Comparison of ENCODE assay signal across 23 cellular contexts in the genomic region with DNA sequence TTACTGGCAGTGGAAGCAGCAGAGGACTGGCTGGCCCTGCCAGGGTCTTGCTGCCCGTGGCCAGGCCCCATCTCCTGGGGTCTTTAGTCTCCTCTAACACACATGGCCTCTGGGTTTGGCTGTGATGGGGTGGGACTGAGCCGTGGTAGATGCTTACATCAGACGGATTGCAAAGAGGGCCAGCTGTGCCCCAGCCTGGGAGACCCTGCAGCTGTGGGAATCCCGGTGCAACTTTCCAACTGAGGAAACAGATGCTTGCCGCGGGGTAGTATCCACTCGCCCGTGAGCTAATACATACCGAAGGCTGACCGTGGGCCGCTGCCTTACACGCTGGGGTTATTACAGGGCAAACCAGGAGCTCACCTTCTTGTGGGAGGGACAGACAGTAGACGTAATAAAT. TPM values are rescaled to one million over a fixed set of nuclear protein-coding genes. Genes with fewer than 3 reads are reported as not detected.
A peak's percentile ranks its signal among the peaks of the same experiment; 100 is the strongest.
DNase-seq lines count a peak whose midpoint lies in the region; ATAC-seq and TF ChIP-seq lines count a peak whose summit lies in the region.
"Had no signal": no experiment of that assay in that cellular context is flagged by ENCODE, and none has a peak within 500 bp of the region (broad histone marks: within the 10 kb centered on the region; RNA-seq: fewer than 3 reads in every experiment).

No MANE protein-coding gene starts in this region.

- no peak for ATAC-seq in stimulated activated naive CD8-positive, alpha-beta T cell treated with anti-CD3 and anti-CD28 coated beads, Interleukin-15, amount 100 ng/mL, for 72 hours
- ATAC-seq in stimulated activated naive CD8-positive, alpha-beta T cell treated with anti-CD3 and anti-CD28 coated beads, Interleukin-15, Interleukin-2, amounts not matched to agents 100 U/mL and 50 U/mL, for 24 hours: no peak
- no peak for ATAC-seq in WTC11
- ATAC-seq in HG03432 (IDR thresholded peaks at IDR 0.05; ENCODE audit: unreplicated experiment): no peak
- ATAC-seq in stimulated activated memory B cell treated with anti-CD40 and anti-IgM and Interleukin-4, amounts not matched to agents 10 μg/mL and 1 μg/mL and 100 μg/mL, for 72 hours: no peak
- ATAC-seq: GM12878, GM23338, HCT116 had no signal

- no peak for DNase-seq in stimulated activated naive CD8-positive, alpha-beta T cell treated with anti-CD3 and anti-CD28 coated beads, Interleukin-15, amount 100 ng/mL, for 72 hours
- no peak for DNase-seq in stimulated activated naive CD8-positive, alpha-beta T cell treated with anti-CD3 and anti-CD28 coated beads, Interleukin-15, Interleukin-2, amounts not matched to agents 100 U/mL and 50 U/mL, for 24 hours
- DNase-seq in WTC11 (ENCODE audit: low spot score) (no peak), osteoblast (ENCODE audit: insufficient read length, low spot score, missing footprints) (peak; percentile 11), C1 segment of cervical spinal cord (lab: John Stamatoyannopoulos, UW) (no peak)
- DNase-seq: 8988T; ACHN; AML-193; BE2C; CD4-positive, alpha-beta T cell; DMS 273 treated with DMSO at 0.1 percent for 48 hours; DMS79; EL; GDM1; H9 had no signal

- H3K36me3 ChIP-seq in osteoblast (ENCODE audit: insufficient read depth, low read length): no peaks in the 10 kb centered on the region
- H3K36me3 ChIP-seq: BE2C had no signal

- peaks cover 4% of the 10 kb centered on the region for H4K20me1 ChIP-seq in osteoblast (ENCODE audit: insufficient read depth, low read length)

- no peaks in the 10 kb centered on the region for H3K9me3 Mint-ChIP-seq in stimulated activated naive CD8-positive, alpha-beta T cell treated with anti-CD3 and anti-CD28 coated beads, Interleukin-15, amount 100 ng/mL, for 72 hours
- no peaks in the 10 kb centered on the region for H3K9me3 Mint-ChIP-seq in WTC11
- no peaks in the 10 kb centered on the region for H3K9me3 Mint-ChIP-seq in stimulated activated memory B cell treated with anti-CD40 and anti-IgM and Interleukin-4, amounts not matched to agents 10 μg/mL and 1 μg/mL and 100 μg/mL, for 72 hours
- H3K9me3 Mint-ChIP-seq: CD4-positive, alpha-beta T cell; CD8-positive, alpha-beta memory T cell; GM23338; H9 had no signal

- no peak overlapping the region for H3K4me2 ChIP-seq in osteoblast (ENCODE audit: insufficient read depth, low read length)
- H3K4me2 ChIP-seq: A549, GM23338 had no signal

- TF ChIP-seq CTCF in WTC11 (IDR thresholded peaks at IDR 0.05) (no peak), osteoblast (IDR thresholded peaks at IDR 0.05; ENCODE audit: extremely low read depth, low read depth, low read length) (no peak)

- H3K4me3 ChIP-seq in osteoblast (ENCODE audit: insufficient read depth, low read length): no peak overlapping the region
- H3K4me3 ChIP-seq: A549, GM12878, GM23338 had no signal

- H3K27ac Mint-ChIP-seq in stimulated activated naive CD8-positive, alpha-beta T cell treated with anti-CD3 and anti-CD28 coated beads, Interleukin-15, amount 100 ng/mL, for 72 hours: peak overlapping the region; percentile 27 to 80
- peak overlapping the region; percentile 54; the same call in 1 of the 2 replicates for H3K27ac Mint-ChIP-seq in WTC11
- H3K27ac Mint-ChIP-seq in stimulated activated memory B cell treated with anti-CD40 and anti-IgM and Interleukin-4, amounts not matched to agents 10 μg/mL and 1 μg/mL and 100 μg/mL, for 72 hours: no peak overlapping the region
- H3K27ac Mint-ChIP-seq: CD4-positive, alpha-beta T cell; CD8-positive, alpha-beta memory T cell; GM23338; H9 had no signal

- no peak overlapping the region for H2AFZ ChIP-seq in osteoblast (ENCODE audit: low read length)
- H2AFZ ChIP-seq: GM23338 had no signal

- H3K79me2 ChIP-seq in osteoblast (ENCODE audit: insufficient read depth, low read length): no peaks in the 10 kb centered on the region

- H3K9me3 ChIP-seq in osteoblast (ENCODE audit: low read depth, low read length): no peaks in the 10 kb centered on the region
- H3K9me3 ChIP-seq: A549, BE2C had no signal

- no peak overlapping the region for H3K4me3 Mint-ChIP-seq in stimulated activated naive CD8-positive, alpha-beta T cell treated with anti-CD3 and anti-CD28 coated beads, Interleukin-15, amount 100 ng/mL, for 72 hours
- no peak overlapping the region for H3K4me3 Mint-ChIP-seq in WTC11
- no peak overlapping the region for H3K4me3 Mint-ChIP-seq in stimulated activated memory B cell treated with anti-CD40 and anti-IgM and Interleukin-4, amounts not matched to agents 10 μg/mL and 1 μg/mL and 100 μg/mL, for 72 hours
- H3K4me3 Mint-ChIP-seq: CD14-positive monocyte; CD4-positive, alpha-beta T cell; GM23338; H9 had no signal

- no peaks in the 10 kb centered on the region for H3K27me3 ChIP-seq in osteoblast (ENCODE audit: insufficient read depth, low read length)
- H3K27me3 ChIP-seq: BE2C had no signal

- H3K27me3 Mint-ChIP-seq in stimulated activated naive CD8-positive, alpha-beta T cell treated with anti-CD3 and anti-CD28 coated beads, Interleukin-15, amount 100 ng/mL, for 72 hours: no peaks in the 10 kb centered on the region
- H3K27me3 Mint-ChIP-seq in WTC11 (ENCODE audit: low read depth): no peaks in the 10 kb centered on the region; the same call in 1 of the 2 replicates
- peaks cover 6% of the 10 kb centered on the region for H3K27me3 Mint-ChIP-seq in stimulated activated memory B cell treated with anti-CD40 and anti-IgM and Interleukin-4, amounts not matched to agents 10 μg/mL and 1 μg/mL and 100 μg/mL, for 72 hours
- H3K27me3 Mint-ChIP-seq: CD4-positive, alpha-beta T cell; CD8-positive, alpha-beta memory T cell had no signal

- no peaks in the 10 kb centered on the region for H3K4me1 Mint-ChIP-seq in stimulated activated naive CD8-positive, alpha-beta T cell treated with anti-CD3 and anti-CD28 coated beads, Interleukin-15, amount 100 ng/mL, for 72 hours
- peaks cover 11% of the 10 kb centered on the region for H3K4me1 Mint-ChIP-seq in WTC11
- peaks cover 8% of the 10 kb centered on the region for H3K4me1 Mint-ChIP-seq in stimulated activated memory B cell treated with anti-CD40 and anti-IgM and Interleukin-4, amounts not matched to agents 10 μg/mL and 1 μg/mL and 100 μg/mL, for 72 hours
- H3K4me1 Mint-ChIP-seq: CD14-positive monocyte; CD8-positive, alpha-beta memory T cell had no signal

- no peak overlapping the region for H3K27ac ChIP-seq in osteoblast (ENCODE audit: low read depth, low read length)
- H3K27ac ChIP-seq: A549 had no signal

- H3K36me3 Mint-ChIP-seq in WTC11: no peaks in the 10 kb centered on the region
- no peaks in the 10 kb centered on the region for H3K36me3 Mint-ChIP-seq in stimulated activated memory B cell treated with anti-CD40 and anti-IgM and Interleukin-4, amounts not matched to agents 10 μg/mL and 1 μg/mL and 100 μg/mL, for 72 hours
- H3K36me3 Mint-ChIP-seq: CD8-positive, alpha-beta memory T cell had no signal

- POLR2A ChIA-PET in WTC11 (lab: Charles Lee): no interaction called here

- CTCF ChIA-PET in WTC11 (lab: Charles Lee): interaction anchor here (0.7 kb wide), 1 partner anchor 8 kb away, joined by 5 read pairs; no protein-coding TSS in a partner anchor

- H3K4me1 ChIP-seq in osteoblast (ENCODE audit: insufficient read depth, low read length): no peaks in the 10 kb centered on the region
- H3K4me1 ChIP-seq: A549 had no signal

TF ChIP-seq in WTC11, 78 proteins besides CTCF, POLR2A, EP300 and RAD21:
- TF ChIP-seq EMX1 (CRISPR knock-in tag; IDR thresholded peaks at IDR 0.05): no peak
- TF ChIP-seq ATF3 (CRISPR knock-in tag; conservative IDR thresholded peaks at IDR 0.05): no peak
- TF ChIP-seq, protein P1, sequence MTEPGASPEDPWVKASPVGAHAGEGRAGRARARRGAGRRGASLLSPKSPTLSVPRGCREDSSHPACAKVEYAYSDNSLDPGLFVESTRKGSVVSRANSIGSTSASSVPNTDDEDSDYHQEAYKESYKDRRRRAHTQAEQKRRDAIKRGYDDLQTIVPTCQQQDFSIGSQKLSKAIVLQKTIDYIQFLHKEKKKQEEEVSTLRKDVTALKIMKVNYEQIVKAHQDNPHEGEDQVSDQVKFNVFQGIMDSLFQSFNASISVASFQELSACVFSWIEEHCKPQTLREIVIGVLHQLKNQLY (CRISPR knock-in tag; IDR thresholded peaks at IDR 0.05): no peak
- no peak for TF ChIP-seq ZBTB43 (CRISPR knock-in tag; IDR thresholded peaks at IDR 0.05)
- no peak for TF ChIP-seq FOXP1 (CRISPR knock-in tag; IDR thresholded peaks at IDR 0.05; ENCODE audit: borderline replicate concordance)
- no peak for TF ChIP-seq ZNF121 (CRISPR knock-in tag; IDR thresholded peaks at IDR 0.05)
TF ChIP-seq in WTC11: peak in this region for 0.

RNA-seq across cellular contexts. Expression of gene SH2B2, which starts 24.1 kb away (rescaled TPM):
- total RNA-seq in WTC11 (2021) (14.7 to 16.5 TPM (median 15.9 TPM) in 3 replicates), osteoblast (2.1 and 2.2 TPM in 2 replicates)
